In the genomic region with DNA sequence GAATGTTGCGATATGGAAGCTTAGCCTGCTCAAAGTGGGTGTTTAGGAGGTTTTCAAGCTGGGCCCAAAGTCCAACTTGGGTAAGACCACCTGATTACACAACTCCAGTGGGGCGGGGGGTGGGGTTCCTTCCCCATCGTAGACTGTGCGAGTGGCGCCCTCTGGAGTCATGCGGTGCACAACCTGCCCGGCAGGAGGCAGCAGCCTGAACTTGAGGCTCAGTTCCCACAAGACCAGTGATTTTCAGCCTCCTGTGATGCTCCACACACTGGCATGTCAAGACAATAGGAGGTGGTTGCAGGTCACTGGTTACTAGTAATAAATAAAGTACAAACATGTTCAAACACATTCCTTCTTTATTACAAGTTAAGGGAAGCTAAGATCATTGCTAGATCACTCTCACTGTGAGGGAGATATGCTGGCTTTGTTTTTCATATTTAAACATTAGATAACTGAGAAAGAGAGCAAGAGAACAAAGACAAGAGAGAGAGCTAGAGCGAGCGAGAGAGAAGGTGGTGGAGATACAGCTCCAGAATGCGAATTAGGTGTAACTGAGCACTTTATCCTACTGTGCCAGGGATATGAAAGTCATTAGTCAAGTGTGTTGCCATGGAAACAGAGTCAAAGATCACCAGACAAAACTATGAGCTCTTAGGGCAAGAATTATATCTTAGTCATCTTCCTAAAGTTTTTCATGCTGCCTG, we compare ENCODE assay signal across 9 cellular contexts.
DNase-seq lines count a peak whose midpoint lies in the region; FAIRE-seq and TF ChIP-seq lines count a peak whose summit lies in the region.
"Had no signal": no experiment of that assay in that cellular context is flagged by ENCODE, and none has a peak within 500 bp of the region (broad histone marks: within the 10 kb centered on the region; RNA-seq: fewer than 3 reads in every experiment).

No MANE protein-coding gene starts in this region.

- TF ChIP-seq CTCF in 22Rv1 (IDR thresholded peaks at IDR 0.05) (peak; percentile 69), GM12875 (IDR thresholded peaks at IDR 0.05; ENCODE audit: borderline replicate concordance, insufficient read depth, low read depth, low read length) (peak; percentile 74; the same call in 1 of the 2 replicates), OCI-LY1 (IDR thresholded peaks at IDR 0.05; ENCODE audit: low read length) (peak; percentile 95), fibroblast of villous mesenchyme (IDR thresholded peaks at IDR 0.05; ENCODE audit: insufficient read depth, low read depth, low read length) (peak; percentile 48)

- no peaks in the 10 kb centered on the region for H3K79me2 ChIP-seq in OCI-LY1 (ENCODE audit: insufficient read depth, low read length)

- H3K27ac ChIP-seq in 22Rv1: no peak overlapping the region
- H3K27ac ChIP-seq in OCI-LY1 (ENCODE audit: low read depth, low read length, poor library complexity, severe bottlenecking): no peak overlapping the region

- H3K36me3 ChIP-seq in OCI-LY1 (ENCODE audit: insufficient read depth, low read length): no peaks in the 10 kb centered on the region
- H3K36me3 ChIP-seq: HAP-1 had no signal

- H3K9ac ChIP-seq in OCI-LY1 (ENCODE audit: low read length): no peak overlapping the region

- H2AFZ ChIP-seq in OCI-LY1 (ENCODE audit: low read length): no peak overlapping the region

- peak; percentile 23 for FAIRE-seq in urothelium cell line (lab: Jason Lieb, UNC)

- H4K20me1 ChIP-seq in OCI-LY1 (ENCODE audit: insufficient read depth, low read length): no peaks in the 10 kb centered on the region

- no peaks in the 10 kb centered on the region for H3K27me3 ChIP-seq in OCI-LY1 (ENCODE audit: insufficient read depth, low read length)

- H3K4me2 ChIP-seq in OCI-LY1 (ENCODE audit: low read length): no peak overlapping the region

- H3K9me3 ChIP-seq in OCI-LY1 (ENCODE audit: low read length): no peaks in the 10 kb centered on the region
- H3K9me3 ChIP-seq: HAP-1 had no signal

- no peaks in the 10 kb centered on the region for H3K9me2 ChIP-seq in OCI-LY1 (ENCODE audit: low read depth, low read length)

- DNase-seq in fibroblast of villous mesenchyme (ENCODE audit: low read depth) (peak; percentile 48), urothelium cell line (ENCODE audit: low spot score) (peak; percentile 64), NCI-H2107 treated with DMSO at 0.1 percent for 48 hours (lab: John Stamatoyannopoulos, UW; ENCODE audit: unreplicated experiment) (no peak), GM19238 (ENCODE audit: insufficient read length, low spot score) (no peak)
- DNase-seq in central memory CD4-positive, alpha-beta T cell: no peak

- H3K4me1 ChIP-seq in OCI-LY1 (ENCODE audit: insufficient read depth, low read length, severe bottlenecking): no peaks in the 10 kb centered on the region
- H3K4me1 ChIP-seq: HAP-1 had no signal

- H3F3A ChIP-seq in OCI-LY1 (ENCODE audit: insufficient read depth, low read length): no peaks in the 10 kb centered on the region

- H3K4me3 ChIP-seq in GM12875 (ENCODE audit: low read depth, low read length) (no peak overlapping the region), OCI-LY1 (ENCODE audit: low read depth, low read length, poor library complexity, severe bottlenecking) (no peak overlapping the region), fibroblast of villous mesenchyme (ENCODE audit: low read depth, low read length) (no peak overlapping the region)
- H3K4me3 ChIP-seq: HAP-1 had no signal

Comparison
In these comparisons a context has a peak if more than half of its experiments do, and no peak if none do; other contexts are left out.
1. DNase-seq: peak in fibroblast of villous mesenchyme (single experiment) and urothelium cell line (single experiment); none in central memory CD4-positive, alpha-beta T cell (single experiment), NCI-H2107 treated with DMSO at 0.1 percent for 48 hours (single experiment) and GM19238 (single experiment).
2. Peak in every context shown above with its lines, with median percentiles within 50 percentile points of each other: CTCF ChIP-seq.